Comparison of ENCODE assay signal across 15 cellular contexts in genomic region chr2:43109261-43109743, GRCh38.
DNase-seq lines count a peak whose midpoint lies in the region; TF ChIP-seq lines count a peak whose summit lies in the region.
"Had no signal": no experiment of that assay in that cellular context is flagged by ENCODE, and none has a peak within 500 bp of the region (broad histone marks: within the 10 kb centered on the region; RNA-seq: fewer than 3 reads in every experiment).

No MANE protein-coding gene starts in this region.

- peak in 1 of 4 donors; percentile 6 for TF ChIP-seq EP300 in sigmoid colon (IDR thresholded peaks at IDR 0.05)

- no peaks in the 10 kb centered on the region for H4K20me1 ChIP-seq in hepatocyte (ENCODE audit: insufficient read depth, poor library complexity, severe bottlenecking)

- H3K9me2 ChIP-seq in hepatocyte (replicated peaks; ENCODE audit: insufficient read depth), result no peaks in the 10 kb centered on the region

- no peak overlapping the region for H3K4me2 ChIP-seq in hepatocyte

- H3K9me3 ChIP-seq in SJSA1 (replicated peaks) (no peaks in the 10 kb centered on the region), hepatocyte (ENCODE audit: low read depth) (no peaks in the 10 kb centered on the region), sigmoid colon (no peaks in the 10 kb centered on the region)
- H3K9me3 ChIP-seq: HAP-1 had no signal

- H3K4me1 ChIP-seq in SJSA1 (replicated peaks) (peaks cover 84% of the 10 kb centered on the region), hepatocyte (ENCODE audit: insufficient read depth) (peaks cover 32% of the 10 kb centered on the region), sigmoid colon (peaks cover 0 to 66% (median 58%) of the 10 kb centered on the region in 4 donors)
- H3K4me1 ChIP-seq: HAP-1 had no signal

- H3K79me2 ChIP-seq in hepatocyte, result no peaks in the 10 kb centered on the region

- TF ChIP-seq CTCF in hepatocyte (IDR thresholded peaks at IDR 0.05; ENCODE audit: poor library complexity) (no peak), sigmoid colon (IDR thresholded peaks at IDR 0.05) (no peak), GM10248 (IDR thresholded peaks at IDR 0.05; ENCODE audit: control extremely low read depth, extremely low read depth, low read depth, missing control alignments) (no peak)

- WGBS in hepatocyte (ENCODE audit: low lambda C conversion rate, missing lambda C conversion rate), result 86% methylated on average over 2 of the region's 2 CpGs
- WGBS in sigmoid colon, 2 donors, result 73 to 76% methylated on average over 2 of the region's 2 CpGs

- intact Hi-C loops in sigmoid colon (cut with DNase I), result loop anchor here (5.0 kb wide), 3 partner anchors 48 to 132 kb away; no protein-coding TSS in a partner anchor

- H3K27ac ChIP-seq in SJSA1 (peak overlapping the region; percentile 67), hepatocyte (peak overlapping the region; percentile 74), sigmoid colon (peak overlapping the region; percentile 45 to 86 (median 70)), caudate nucleus (ENCODE audit: low read depth, low read length) (no peak overlapping the region)

- H3K4me3 ChIP-seq in SJSA1 (no peak overlapping the region), hepatocyte (no peak overlapping the region), sigmoid colon (no peak overlapping the region)
- H3K4me3 ChIP-seq: HAP-1 had no signal

- H3K27me3 ChIP-seq in SJSA1 (replicated peaks) (no peaks in the 10 kb centered on the region), hepatocyte (no peaks in the 10 kb centered on the region), sigmoid colon (no peaks in the 10 kb centered on the region)

- DNase-seq in GF-D8 (lab: John Stamatoyannopoulos, UW) (peak; percentile 73), SJSA1 (ENCODE audit: low read depth in 1 of 2, low spot score in 2 of 2) (no peak), hepatocyte (ENCODE audit: low spot score) (no peak), sigmoid colon (peak; percentile 67), islet precursor cell (no peak), GM10248 (ENCODE audit: extremely low spot score) (no peak), NCI-H2081 (lab: John Stamatoyannopoulos, UW) (no peak), caudate nucleus (lab: John Stamatoyannopoulos, UW) (no peak)
- DNase-seq: activated CD4-positive, alpha-beta T cell treated with anti-CD3 and anti-CD28 coated beads, Interleukin-2, amount 50 U/mL, for 48 hours; activated naive CD8-positive, alpha-beta T cell treated with anti-CD3 and anti-CD28 coated beads, Interleukin-2, amount 10 ng/mL, durations not matched to agents 7 days and 5 days; CD4-positive, CD25-positive, alpha-beta regulatory T cell; effector memory CD4-positive, alpha-beta T cell; NCI-H524 treated with DMSO at 0.1 percent for 48 hours; stimulated activated naive CD8-positive, alpha-beta T cell treated with anti-CD3 and anti-CD28 coated beads, Interleukin-15, Interleukin-2, amounts not matched to agents 100 U/mL and 50 U/mL, for 24 hours had no signal

- no peak overlapping the region for H2AFZ ChIP-seq in hepatocyte

- no peak for TF ChIP-seq POLR2A in sigmoid colon (IDR thresholded peaks at IDR 0.05)

- H3K36me3 ChIP-seq in SJSA1 (no peaks in the 10 kb centered on the region), hepatocyte (replicated peaks; ENCODE audit: insufficient read depth, low read depth) (no peaks in the 10 kb centered on the region), sigmoid colon (no peaks in the 10 kb centered on the region)
- H3K36me3 ChIP-seq: HAP-1 had no signal

- CTCF ChIA-PET in GM10248 (lab: Yijun Ruan, JAX), result interaction anchor here (1.2 kb wide), 1 partner anchor 119 kb away, joined by 3 read pairs; no protein-coding TSS in a partner anchor

- POLR2A ChIA-PET in GM10248 (lab: Yijun Ruan, JAX), result no interaction called here

Comparison
In these comparisons a context has a peak if more than half of its experiments do, and no peak if none do; other contexts are left out.
1. DNase-seq: peak in GF-D8 (single experiment) and sigmoid colon (single experiment); none in SJSA1 (0 of 2), hepatocyte (single experiment), islet precursor cell (single experiment), GM10248 (single experiment), NCI-H2081 (0 of 2) and caudate nucleus (0 of 61).